In the genomic region with DNA sequence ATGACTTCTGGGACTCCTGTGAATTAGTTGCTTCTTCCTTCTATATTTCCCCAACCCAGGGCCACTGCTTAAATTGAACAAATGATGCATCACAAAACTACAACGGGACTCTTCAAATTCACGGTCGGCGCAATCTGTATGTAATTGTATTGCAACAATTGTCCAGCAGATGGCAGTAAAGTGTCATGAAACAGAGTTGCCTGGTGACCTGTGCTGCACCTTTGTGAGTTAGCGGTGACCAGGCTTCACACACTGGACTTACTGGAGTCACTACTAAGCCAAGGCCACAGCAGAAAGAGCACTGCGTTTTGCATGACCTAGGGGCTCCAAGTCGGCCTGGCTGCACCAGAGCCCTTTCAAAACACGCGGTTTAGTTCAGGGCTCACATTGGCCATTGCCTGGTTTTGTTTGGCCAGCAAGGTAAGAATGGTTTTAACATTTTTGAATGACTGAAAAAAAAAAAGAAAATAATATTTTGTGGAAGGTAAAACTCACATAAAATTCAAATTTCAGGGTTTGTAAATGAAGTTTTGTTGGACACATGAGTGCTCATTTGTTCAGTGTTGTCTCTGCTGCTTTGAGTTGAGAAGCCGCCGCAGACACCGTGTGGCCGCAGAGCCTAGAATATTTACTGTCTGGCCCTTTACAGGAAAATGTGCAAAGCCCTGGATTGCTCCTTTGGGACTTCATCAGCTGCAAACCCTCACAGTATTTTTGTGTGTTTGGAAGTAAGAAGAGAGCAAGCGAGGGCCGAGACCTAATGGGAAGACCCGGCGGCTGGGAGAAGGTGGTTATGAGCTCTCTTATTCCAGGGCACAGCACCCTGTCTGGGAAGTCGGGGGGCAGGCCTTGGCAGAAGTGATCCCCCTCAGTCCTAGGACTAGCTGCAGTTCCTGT, we compare ENCODE assay signal across 8 cellular contexts. TPM values are rescaled to one million over a fixed set of nuclear protein-coding genes. Genes with fewer than 3 reads are reported as not detected.
DNase-seq lines count a peak whose midpoint lies in the region; ATAC-seq and TF ChIP-seq lines count a peak whose summit lies in the region.

No MANE protein-coding gene starts in this region.

- peak; percentile 85 for TF ChIP-seq CTCF in neural crest cell (conservative IDR thresholded peaks at IDR 0.05)

- peaks cover 4% of the 10 kb centered on the region for H3K4me1 Mint-ChIP-seq in neural crest cell

- peak; percentile 28 for DNase-seq in activated naive CD4-positive, alpha-beta T cell treated with Interleukin-2 at 50 U/mL for 16 hours
- no peak for DNase-seq in activated naive CD4-positive, alpha-beta T cell treated with anti-CD3 and anti-CD28 coated beads, Interleukin-2, amount 50 U/mL, for 16 hours
- peak; percentile 55 for DNase-seq in NCI-H748 (lab: John Stamatoyannopoulos, UW; ENCODE audit: unreplicated experiment)
- peak; percentile 35 for DNase-seq in activated T-cell treated with anti-CD3 and anti-CD28 coated beads, Interleukin-2, amount 50 U/mL, for 1 hour
- DNase-seq in fibroblast of the conjunctiva (ENCODE audit: low read depth), result peak; percentile 60
- DNase-seq in neural crest cell (ENCODE audit: low read depth, low spot score), result peak; percentile 67
- no peak for DNase-seq in ureter (ENCODE audit: low spot score)

- H3K9me3 Mint-ChIP-seq in neural crest cell, result no peaks in the 10 kb centered on the region

- ATAC-seq in HG02981 (IDR thresholded peaks at IDR 0.05; ENCODE audit: unreplicated experiment), result peak; percentile 48

- H3K27ac Mint-ChIP-seq in neural crest cell (ENCODE audit: unreplicated experiment), result no peak overlapping the region

- H3K4me3 Mint-ChIP-seq in neural crest cell, result no peak overlapping the region

- no peaks in the 10 kb centered on the region for H3K36me3 Mint-ChIP-seq in neural crest cell (ENCODE audit: low read depth)

- peaks cover 7% of the 10 kb centered on the region for H3K27me3 Mint-ChIP-seq in neural crest cell (ENCODE audit: low read depth)

RNA-seq across cellular contexts. Expression of a gene that starts 23.2 kb away (rescaled TPM):
- 37.7 and 39.9 TPM in 2 replicates for total RNA-seq in neural crest cell
- 33.1 TPM for total RNA-seq in ureter

Comparison
In these comparisons a context has a peak if more than half of its experiments do, and no peak if none do; other contexts are left out.
1. DNase-seq: peak in activated naive CD4-positive, alpha-beta T cell treated with Interleukin-2 at 50 U/mL for 16 hours (single experiment), NCI-H748 (single experiment), activated T-cell treated with anti-CD3 and anti-CD28 coated beads, Interleukin-2, amount 50 U/mL, for 1 hour (single experiment), fibroblast of the conjunctiva (single experiment) and neural crest cell (single experiment); none in activated naive CD4-positive, alpha-beta T cell treated with anti-CD3 and anti-CD28 coated beads, Interleukin-2, amount 50 U/mL, for 16 hours (single experiment) and ureter (single experiment).